ENCODE assay signal across 8 cellular contexts in genomic region chr2:39730685-39731302, GRCh38. TPM values are rescaled to one million over a fixed set of nuclear protein-coding genes. Genes with fewer than 3 reads are reported as not detected.
DNase-seq lines count a peak whose midpoint lies in the region; ATAC-seq and TF ChIP-seq lines count a peak whose summit lies in the region.
"Had no signal": no experiment of that assay in that cellular context is flagged by ENCODE, and none has a peak within 500 bp of the region (broad histone marks: within the 10 kb centered on the region; RNA-seq: fewer than 3 reads in every experiment).

No MANE protein-coding gene starts in this region.

- H3K4me1 ChIP-seq in GM23248 (ENCODE audit: insufficient read depth) (peaks cover 4% of the 10 kb centered on the region; the same call in 1 of the 2 replicates), breast epithelium (no peaks in the 10 kb centered on the region), mucosa of descending colon (ENCODE audit: low read depth) (no peaks in the 10 kb centered on the region)

- ATAC-seq in mucosa of descending colon = peak; percentile 62
- ATAC-seq in GM21381 (IDR thresholded peaks at IDR 0.05; ENCODE audit: unreplicated experiment) = no peak

- TF ChIP-seq POLR2A in breast epithelium (IDR thresholded peaks at IDR 0.05) = no peak

- peaks cover 13% of the 10 kb centered on the region for H3F3A ChIP-seq in GM23248 (ENCODE audit: insufficient read depth)

- TF ChIP-seq CTCF in breast epithelium (IDR thresholded peaks at IDR 0.05) = peak in 2 of 3 donors; percentile 30 to 31
- peak; percentile 30 for TF ChIP-seq CTCF in mucosa of descending colon (IDR thresholded peaks at IDR 0.05)

- in situ Hi-C loops in GM23248 (cut with MboI) = no loop called here

- WGBS in GM23248 (ENCODE audit: low coverage in 1 of 2, low lambda C conversion rate in 2 of 2, missing lambda C conversion rate in 2 of 2), 2 experiments = 90 to 96% methylated on average over 2 of the region's 2 CpGs

- no peak overlapping the region for H3K4me3 ChIP-seq in GM23248
- no peak overlapping the region for H3K4me3 ChIP-seq in breast epithelium
- no peak overlapping the region for H3K4me3 ChIP-seq in mucosa of descending colon
- H3K4me3 ChIP-seq: skin epidermis had no signal

- peaks cover 15% of the 10 kb centered on the region for H3K79me2 ChIP-seq in GM23248 (ENCODE audit: insufficient read depth)

- H3K27me3 ChIP-seq in GM23248 (replicated peaks; ENCODE audit: insufficient read depth) = no peaks in the 10 kb centered on the region
- no peaks in the 10 kb centered on the region for H3K27me3 ChIP-seq in breast epithelium

- H3K36me3 ChIP-seq in GM23248 (ENCODE audit: low read depth) (peaks cover 10% of the 10 kb centered on the region; the same call in 1 of the 2 replicates), breast epithelium (no peaks in the 10 kb centered on the region), mucosa of descending colon (ENCODE audit: low read depth) (no peaks in the 10 kb centered on the region)

- H3K4me2 ChIP-seq in GM23248 (ENCODE audit: unreplicated experiment) = no peak overlapping the region

- H3K9ac ChIP-seq in GM23248 = no peak overlapping the region

- intact Hi-C loops in breast epithelium (cut with DNase I; ENCODE audit: low total_unique reads) = loop anchor here (10.0 kb wide), 1 partner anchor 206 kb away; no protein-coding TSS in a partner anchor
- intact Hi-C loops in mucosa of descending colon (cut with DNase I, micrococcal nuclease) = no loop called here

- no peak overlapping the region for H2AFZ ChIP-seq in GM23248

- DNase-seq in GDM1 (lab: John Stamatoyannopoulos, UW) = peak; percentile 11
- DNase-seq in GM23248 = peak; percentile 52
- DNase-seq in NCI-H1694 (lab: John Stamatoyannopoulos, UW) = peak; percentile 35
- DNase-seq in breast epithelium (ENCODE audit: low spot score in 2 of 2) = no peak
- peak in 1 of 3 donors; percentile 12 for DNase-seq in mucosa of descending colon
- DNase-seq in activated naive CD4-positive, alpha-beta T cell treated with anti-CD3 and anti-CD28 coated beads, Interleukin-2, amount 50 U/mL, for 16 hours = no peak

- H3K27ac ChIP-seq in GM23248 (no peak overlapping the region), breast epithelium (no peak overlapping the region)
- H3K27ac ChIP-seq: skin epidermis had no signal

- H3K9me3 ChIP-seq in GM23248 (ENCODE audit: low read depth) (no peaks in the 10 kb centered on the region), breast epithelium (no peaks in the 10 kb centered on the region), mucosa of descending colon (no peaks in the 10 kb centered on the region)

- no peaks in the 10 kb centered on the region for H3K9me2 ChIP-seq in GM23248 (ENCODE audit: insufficient read depth)

- H4K20me1 ChIP-seq in GM23248 (ENCODE audit: insufficient read depth) = no peaks in the 10 kb centered on the region

RNA-seq across cellular contexts. Expression of gene THUMPD2, which starts 48.3 kb away (rescaled TPM):
- 5.6 and 13.9 TPM in 2 replicates for total RNA-seq in GM23248 (2014; rRNA removed; shearing (Covaris generic))
- 4.1 and 5.8 TPM in 2 replicates for polyA plus RNA-seq in GM23248 (2016; fragmentation: Nextera tagmentation; extraction: Ambion mirVana)
- total RNA-seq in breast epithelium = 10 to 100 TPM in 2 of 3 donors, 1 to 10 TPM in 1; 8.3 to 38.2 (median 22.0) TPM
- 10 to 100 TPM in 1 of 3 donors, 1 to 10 TPM in 2; 8.4 to 11.4 (median 8.7) TPM for total RNA-seq in mucosa of descending colon

Comparison
In these comparisons a context has a peak if more than half of its experiments do, and no peak if none do; other contexts are left out.
1. DNase-seq: peak in GDM1 (single experiment), GM23248 (single experiment) and NCI-H1694 (single experiment); none in breast epithelium (0 of 2) and activated naive CD4-positive, alpha-beta T cell treated with anti-CD3 and anti-CD28 coated beads, Interleukin-2, amount 50 U/mL, for 16 hours (single experiment).